In genomic region chr4:151195801-151196200, GRCh38 we compare ENCODE assay signal across 12 cellular contexts.
A peak's percentile ranks its signal among the peaks of the same experiment; 100 is the strongest.
DNase-seq lines count a peak whose midpoint lies in the region; FAIRE-seq and TF ChIP-seq lines count a peak whose summit lies in the region.
"Had no signal": no experiment of that assay in that cellular context is flagged by ENCODE, and none has a peak within 500 bp of the region (broad histone marks: within the 10 kb centered on the region; RNA-seq: fewer than 3 reads in every experiment).

No MANE protein-coding gene starts in this region.

- no peak for TF ChIP-seq CTCF in smooth muscle cell (IDR thresholded peaks at IDR 0.05; ENCODE audit: borderline replicate concordance, insufficient read depth, poor library complexity, severe bottlenecking)

- H3K9me2 ChIP-seq in GM23248 (ENCODE audit: insufficient read depth): no peaks in the 10 kb centered on the region

- H3K79me2 ChIP-seq in GM23248 (ENCODE audit: insufficient read depth): peaks cover 79% of the 10 kb centered on the region
- H3K79me2 ChIP-seq in smooth muscle cell (ENCODE audit: low read depth): peaks cover 7% of the 10 kb centered on the region

- H3K4me1 ChIP-seq in GM23248 (ENCODE audit: insufficient read depth): peaks cover 53% of the 10 kb centered on the region
- H3K4me1 ChIP-seq in smooth muscle cell (ENCODE audit: low read depth): peaks cover 17% of the 10 kb centered on the region
- H3K4me1 ChIP-seq: prostate gland had no signal

- H3K9ac ChIP-seq in GM23248: peak overlapping the region; percentile 84
- peak overlapping the region; percentile 75 for H3K9ac ChIP-seq in smooth muscle cell (ENCODE audit: low read depth)

- H3F3A ChIP-seq in GM23248 (ENCODE audit: insufficient read depth): peaks cover 18% of the 10 kb centered on the region; the same call in 1 of the 2 replicates
- no peaks in the 10 kb centered on the region for H3F3A ChIP-seq in smooth muscle cell (ENCODE audit: low read depth)

- H3K4me2 ChIP-seq in GM23248 (ENCODE audit: unreplicated experiment): peak overlapping the region; percentile 81
- peak overlapping the region; percentile 62 for H3K4me2 ChIP-seq in smooth muscle cell

- no peaks in the 10 kb centered on the region for H3K9me3 ChIP-seq in GM23248 (ENCODE audit: low read depth)
- no peaks in the 10 kb centered on the region for H3K9me3 ChIP-seq in smooth muscle cell (replicated peaks; ENCODE audit: low read depth)
- H3K9me3 ChIP-seq: prostate gland had no signal

- in situ Hi-C loops in GM23248 (cut with MboI): no loop called here

- FAIRE-seq in frontal cortex (lab: Jason Lieb, UNC): peak; percentile 17

- 0% methylated on average over 5 of the region's 5 CpGs for WGBS in GM23248 (ENCODE audit: low coverage in 1 of 2, low lambda C conversion rate in 2 of 2, missing lambda C conversion rate in 2 of 2), 2 experiments
- 41% methylated on average over 5 of the region's 5 CpGs for WGBS in smooth muscle cell (ENCODE audit: low lambda C conversion rate)

- H3K27ac ChIP-seq in GM23248 (peak overlapping the region; percentile 98), smooth muscle cell (ENCODE audit: low read depth) (peak overlapping the region; percentile 98)
- H3K27ac ChIP-seq: prostate gland had no signal

- H2AFZ ChIP-seq in GM23248 (peak overlapping the region; percentile 16), smooth muscle cell (ENCODE audit: low read depth) (no peak overlapping the region)

- DNase-seq in GM23248 (peak; percentile 86), astrocyte of the hippocampus (ENCODE audit: low read depth, low spot score) (peak; percentile 32), frontal cortex (ENCODE audit: low spot score in 2 of 2) (no peak), smooth muscle cell (lab: John Stamatoyannopoulos, UW; ENCODE audit: unreplicated experiment) (no peak), NCI-H2227 (lab: John Stamatoyannopoulos, UW; ENCODE audit: unreplicated experiment) (no peak), CD1c-positive myeloid dendritic cell (ENCODE audit: extremely low spot score) (no peak), germinal center (ENCODE audit: low spot score) (no peak), NCI-H1105 treated with DMSO at 0.1 percent for 48 hours (lab: John Stamatoyannopoulos, UW) (no peak)
- DNase-seq: activated CD8-positive, alpha-beta T cell treated with anti-CD3 and anti-CD28 coated beads, Interleukin-2, amount 10 ng/mL, durations not matched to agents 7 days and 5 days; aorta; DMS79 had no signal

- H3K4me3 ChIP-seq in GM23248 (peak overlapping the region; percentile 24), smooth muscle cell (no peak overlapping the region)
- H3K4me3 ChIP-seq: prostate gland had no signal

- H3K27me3 ChIP-seq in GM23248 (replicated peaks; ENCODE audit: insufficient read depth) (no peaks in the 10 kb centered on the region), smooth muscle cell (ENCODE audit: low read depth) (no peaks in the 10 kb centered on the region)

- H3K36me3 ChIP-seq in GM23248 (ENCODE audit: low read depth) (no peaks in the 10 kb centered on the region), smooth muscle cell (ENCODE audit: low read depth) (no peaks in the 10 kb centered on the region)
- H3K36me3 ChIP-seq: prostate gland had no signal

- no peaks in the 10 kb centered on the region for H4K20me1 ChIP-seq in GM23248 (ENCODE audit: insufficient read depth)
- no peaks in the 10 kb centered on the region for H4K20me1 ChIP-seq in smooth muscle cell (ENCODE audit: low read depth)

Comparison
In these comparisons a context has a peak if more than half of its experiments do, and no peak if none do; other contexts are left out.
1. DNase-seq: peak in GM23248 (single experiment) and astrocyte of the hippocampus (single experiment); none in frontal cortex (0 of 2), smooth muscle cell (single experiment), NCI-H2227 (single experiment), CD1c-positive myeloid dendritic cell (single experiment), germinal center (single experiment) and NCI-H1105 treated with DMSO at 0.1 percent for 48 hours (single experiment).